In genomic region chr1:14167889-14168288, GRCh38 we compare ENCODE assay signal across 1 cellular context.
TF ChIP-seq lines count a peak whose summit lies in the region.

No MANE protein-coding gene starts in this region.

TF ChIP-seq in GM23338, 12 proteins besides CTCF, POLR2A, EP300 and RAD21 (continued from another document):
- no peak for TF ChIP-seq ZNF462 (CRISPR knock-in tag; IDR thresholded peaks at IDR 0.05)
